22 cellular contexts compared by ENCODE assay signal in genomic region chr5:17396247-17396646, GRCh38.
DNase-seq lines count a peak whose midpoint lies in the region; ATAC-seq and TF ChIP-seq lines count a peak whose summit lies in the region.
"Had no signal": no experiment of that assay in that cellular context is flagged by ENCODE, and none has a peak within 500 bp of the region (broad histone marks: within the 10 kb centered on the region; RNA-seq: fewer than 3 reads in every experiment).

No MANE protein-coding gene starts in this region.

- peak overlapping the region; percentile 58 for H3K27ac ChIP-seq in smooth muscle cell (ENCODE audit: low read depth)
- H3K27ac ChIP-seq: body of pancreas, colonic mucosa, SJCRH30, skin epidermis, tibial artery had no signal

- no peaks in the 10 kb centered on the region for H3K36me3 ChIP-seq in smooth muscle cell (ENCODE audit: low read depth)
- H3K36me3 ChIP-seq: colonic mucosa, MG63, SJCRH30, tibial artery had no signal

- no peak overlapping the region for H3K9ac ChIP-seq in smooth muscle cell (ENCODE audit: low read depth)

- peaks cover 8% of the 10 kb centered on the region for H3K4me1 Mint-ChIP-seq in endothelial cell (ENCODE audit: unreplicated experiment)

- ATAC-seq in GM19324 (IDR thresholded peaks at IDR 0.05; ENCODE audit: low FRiP score, unreplicated experiment) (peak; percentile 57), HG02678 (IDR thresholded peaks at IDR 0.05; ENCODE audit: unreplicated experiment) (peak; percentile 83)
- ATAC-seq: body of pancreas, HCT116 had no signal

- H3K27me3 ChIP-seq in smooth muscle cell (ENCODE audit: low read depth) = no peaks in the 10 kb centered on the region
- H3K27me3 ChIP-seq: body of pancreas, colonic mucosa, MG63, SJCRH30 had no signal

- DNase-seq in LHCN-M2 (ENCODE audit: low read depth) = peak; percentile 36
- no peak for DNase-seq in smooth muscle cell (lab: John Stamatoyannopoulos, UW; ENCODE audit: unreplicated experiment)
- no peak for DNase-seq in activated CD8-positive, alpha-beta memory T cell treated with anti-CD3 and anti-CD28 coated beads for 24 hours
- DNase-seq in NOMO-1 treated with dmso at 0.1 percent for 144 hours (lab: John Stamatoyannopoulos, UW; ENCODE audit: unreplicated experiment) = no peak
- no peak for DNase-seq in endothelial cell (ENCODE audit: low spot score)
- DNase-seq: activated CD8-positive, alpha-beta memory T cell treated with anti-CD3 and anti-CD28 coated beads, Interleukin-2, amount 50 U/mL, for 48 hours; activated naive CD4-positive, alpha-beta T cell treated with Interleukin-2 at 50 U/mL for 16 hours; body of pancreas; colonic mucosa; GDM1; MG63; naive B cell; NCI-H187 treated with DMSO at 0.1 percent for 48 hours; posterior cingulate gyrus; SJCRH30; tibial artery had no signal

- no peaks in the 10 kb centered on the region for H3K9me3 Mint-ChIP-seq in endothelial cell (ENCODE audit: unreplicated experiment)

- no peaks in the 10 kb centered on the region for H3K79me2 ChIP-seq in smooth muscle cell (ENCODE audit: low read depth)

- H2AFZ ChIP-seq in smooth muscle cell (ENCODE audit: low read depth) = no peak overlapping the region

- no peaks in the 10 kb centered on the region for H3K36me3 Mint-ChIP-seq in endothelial cell (ENCODE audit: low read depth, unreplicated experiment)

- peaks cover 15% of the 10 kb centered on the region for H3K4me1 ChIP-seq in smooth muscle cell (ENCODE audit: low read depth)
- H3K4me1 ChIP-seq: body of pancreas, colonic mucosa, SJCRH30, tibial artery had no signal

- no peaks in the 10 kb centered on the region for H3K9me3 ChIP-seq in smooth muscle cell (replicated peaks; ENCODE audit: low read depth)
- H3K9me3 ChIP-seq: body of pancreas, colonic mucosa, SJCRH30, tibial artery had no signal

- H3K4me2 ChIP-seq in smooth muscle cell = peak overlapping the region; percentile 56

- no peak overlapping the region for H3K27ac Mint-ChIP-seq in endothelial cell (ENCODE audit: unreplicated experiment)
- H3K27ac Mint-ChIP-seq: T-helper 2 cell treated with Interferon-gamma antibody and Interleukin-4, amounts not matched to agents 5 μg/mL and 100 μg/mL, for 36 hours had no signal

- WGBS in smooth muscle cell (ENCODE audit: low lambda C conversion rate) = 46% methylated on average over 4 of the region's 4 CpGs

- no peak overlapping the region for H3K4me3 ChIP-seq in smooth muscle cell
- H3K4me3 ChIP-seq: body of pancreas, colonic mucosa, MG63, SJCRH30, skin epidermis, tibial artery had no signal

- TF ChIP-seq CTCF in smooth muscle cell (IDR thresholded peaks at IDR 0.05; ENCODE audit: borderline replicate concordance, insufficient read depth, poor library complexity, severe bottlenecking) (no peak), endothelial cell (IDR thresholded peaks at IDR 0.05; ENCODE audit: unreplicated experiment) (no peak)

- H3K27me3 Mint-ChIP-seq in endothelial cell (ENCODE audit: unreplicated experiment) = peaks cover 2% of the 10 kb centered on the region
- H3K27me3 Mint-ChIP-seq: B cell, naive B cell had no signal

- H3K4me3 Mint-ChIP-seq in endothelial cell (ENCODE audit: unreplicated experiment) = no peak overlapping the region
- H3K4me3 Mint-ChIP-seq: B cell; naive B cell; T-helper 2 cell treated with Interferon-gamma antibody and Interleukin-4, amounts not matched to agents 5 μg/mL and 100 μg/mL, for 36 hours had no signal

- no peaks in the 10 kb centered on the region for H4K20me1 ChIP-seq in smooth muscle cell (ENCODE audit: low read depth)

- peaks cover 10% of the 10 kb centered on the region for H3F3A ChIP-seq in smooth muscle cell (ENCODE audit: low read depth)
